27 cellular contexts compared by ENCODE assay signal in the genomic region with DNA sequence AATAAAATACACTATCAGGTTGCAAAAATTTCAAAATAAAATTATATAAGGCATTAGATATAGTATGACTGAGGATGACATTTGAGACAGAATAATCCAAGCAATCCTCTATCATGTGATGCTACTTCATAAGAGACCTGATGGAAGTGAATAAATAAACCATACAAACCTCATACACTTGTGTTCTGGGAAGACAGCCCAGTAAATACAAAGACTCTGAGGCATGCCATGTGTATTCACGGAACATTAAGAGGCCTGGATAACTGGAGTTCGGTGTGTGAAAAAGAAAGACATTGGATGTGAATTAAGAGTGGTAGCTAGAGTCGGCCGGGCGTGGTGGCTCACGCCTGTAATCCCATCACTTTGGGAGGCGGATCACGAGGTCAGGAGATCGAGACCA.
A peak's percentile ranks its signal among the peaks of the same experiment; 100 is the strongest.
DNase-seq lines count a peak whose midpoint lies in the region; ATAC-seq, FAIRE-seq and TF ChIP-seq lines count a peak whose summit lies in the region.
"Had no signal": no experiment of that assay in that cellular context is flagged by ENCODE, and none has a peak within 500 bp of the region (broad histone marks: within the 10 kb centered on the region; RNA-seq: fewer than 3 reads in every experiment).

No MANE protein-coding gene starts in this region.

- no peaks in the 10 kb centered on the region for H3K27me3 ChIP-seq in heart right ventricle
- no peaks in the 10 kb centered on the region for H3K27me3 ChIP-seq in astrocyte (ENCODE audit: insufficient read depth, low read length)

- H3K27me3 Mint-ChIP-seq in astrocyte (ENCODE audit: low read depth, unreplicated experiment), result no peaks in the 10 kb centered on the region

- no peak overlapping the region for H3K4me3 Mint-ChIP-seq in astrocyte (ENCODE audit: unreplicated experiment)
- H3K4me3 Mint-ChIP-seq: HFFc6 had no signal

- H4K20me1 ChIP-seq in astrocyte (ENCODE audit: insufficient read depth, low read length), result no peaks in the 10 kb centered on the region

- no peak overlapping the region for H3K27ac Mint-ChIP-seq in astrocyte (ENCODE audit: unreplicated experiment)
- H3K27ac Mint-ChIP-seq: HFFc6 had no signal

- H3K9ac ChIP-seq in astrocyte (ENCODE audit: low read length), result no peak overlapping the region

- no peaks in the 10 kb centered on the region for H3K79me2 ChIP-seq in astrocyte (ENCODE audit: insufficient read depth, low read length)

- no peak overlapping the region for H3K4me2 ChIP-seq in astrocyte (ENCODE audit: low read length)

- no peak overlapping the region for H3K4me3 ChIP-seq in heart right ventricle
- H3K4me3 ChIP-seq in astrocyte (ENCODE audit: insufficient read depth, low read depth, low read length), result no peak overlapping the region
- H3K4me3 ChIP-seq in coronary artery, result no peak overlapping the region
- H3K4me3 ChIP-seq: GM12878, HAP-1, SK-N-MC had no signal

- H3K4me1 Mint-ChIP-seq in astrocyte (ENCODE audit: low read depth, unreplicated experiment), result no peaks in the 10 kb centered on the region

- peaks cover 0 to 3% (median 0%) of the 10 kb centered on the region in 11 donors for H3K9me3 ChIP-seq in heart right ventricle
- no peaks in the 10 kb centered on the region for H3K9me3 ChIP-seq in astrocyte (ENCODE audit: insufficient read depth, low read depth, low read length)
- H3K9me3 ChIP-seq: HAP-1 had no signal

- peak in 7 of 8 donors; percentile 38 to 90 (median 71) for ATAC-seq in heart right ventricle
- ATAC-seq: GM12878, Panc1 had no signal

- no peaks in the 10 kb centered on the region for H3K4me1 ChIP-seq in heart right ventricle
- H3K4me1 ChIP-seq in astrocyte (ENCODE audit: insufficient read depth, low read length), result no peaks in the 10 kb centered on the region
- H3K4me1 ChIP-seq: HAP-1 had no signal

- no peaks in the 10 kb centered on the region for H3K36me3 Mint-ChIP-seq in astrocyte (ENCODE audit: low read depth, unreplicated experiment)

- H3K27ac ChIP-seq in heart right ventricle (peak overlapping the region in 2 of 10 donors; percentile 11 to 39), astrocyte (ENCODE audit: low read depth, low read length) (no peak overlapping the region), coronary artery (no peak overlapping the region)
- H3K27ac ChIP-seq: RWPE1, SK-N-MC had no signal

- no peaks in the 10 kb centered on the region for H3K36me3 ChIP-seq in heart right ventricle
- H3K36me3 ChIP-seq in astrocyte (ENCODE audit: insufficient read depth, low read length), result no peaks in the 10 kb centered on the region
- H3K36me3 ChIP-seq: HAP-1 had no signal

- intact Hi-C loops in heart right ventricle (cut with DNase I) (no loop called here), cardiac septum (cut with DNase I) (no loop called here)

- TF ChIP-seq CTCF in heart right ventricle (IDR thresholded peaks at IDR 0.05), result no peak
- no peak for TF ChIP-seq CTCF in astrocyte (IDR thresholded peaks at IDR 0.05; ENCODE audit: insufficient read depth, low read depth, low read length)
- no peak for TF ChIP-seq CTCF in coronary artery (IDR thresholded peaks at IDR 0.05)

- H3K9me3 Mint-ChIP-seq in astrocyte (ENCODE audit: unreplicated experiment), result peaks cover 3% of the 10 kb centered on the region
- H3K9me3 Mint-ChIP-seq: HFFc6 had no signal

- FAIRE-seq in astrocyte (lab: Jason Lieb, UNC), result no peak
- FAIRE-seq: G401.6, GM12878, HTR-8/SVneo had no signal

- WGBS in heart right ventricle, 2 donors, result 67 to 75% methylated on average over 9 of the region's 9 CpGs

- DNase-seq in NCI-H345 (lab: John Stamatoyannopoulos, UW), result peak; percentile 20
- DNase-seq in NCI-H345 treated with DMSO at 0.1 percent for 48 hours (lab: John Stamatoyannopoulos, UW; ENCODE audit: unreplicated experiment), result no peak
- DNase-seq in heart right ventricle, result no peak
- no peak for DNase-seq in cardiac septum (ENCODE audit: low spot score)
- DNase-seq in astrocyte (ENCODE audit: low read depth), result peak; percentile 11
- peak; percentile 16 for DNase-seq in myocyte (ENCODE audit: low read depth)
- DNase-seq in coronary artery (ENCODE audit: low spot score), result no peak
- DNase-seq in DMS114 treated with DMSO at 0.1 percent for 48 hours (lab: John Stamatoyannopoulos, UW; ENCODE audit: unreplicated experiment), result no peak
- DNase-seq: Calu3, GOT3, HFFc6, KBM-7, NCI-H1417, NCI-H1694, NCI-H2081 treated with DMSO at 0.1 percent for 48 hours, NCI-H446 treated with DMSO at 0.1 percent for 48 hours, NCI-H526, NCI-H82, SIG-M5, SW 1271 had no signal

- H2AFZ ChIP-seq in astrocyte (ENCODE audit: low read depth, low read length), result no peak overlapping the region

Comparison
In these comparisons a context has a peak if more than half of its experiments do, and no peak if none do; other contexts are left out.
1. DNase-seq: peak in NCI-H345 (single experiment), astrocyte (single experiment) and myocyte (single experiment); none in NCI-H345 treated with DMSO at 0.1 percent for 48 hours (single experiment), heart right ventricle (0 of 2), cardiac septum (single experiment), coronary artery (single experiment) and DMS114 treated with DMSO at 0.1 percent for 48 hours (single experiment).